In genomic region chr2:26922638-26923466, GRCh38 we compare ENCODE assay signal across 8 cellular contexts. TPM values are rescaled to one million over a fixed set of nuclear protein-coding genes. Genes with fewer than 3 reads are reported as not detected.
DNase-seq lines count a peak whose midpoint lies in the region; ATAC-seq and TF ChIP-seq lines count a peak whose summit lies in the region.

No MANE protein-coding gene starts in this region.

- peaks cover 5% of the 10 kb centered on the region for H3K4me1 ChIP-seq in CD4-positive, CD25-positive, alpha-beta regulatory T cell (ENCODE audit: control insufficient read depth, insufficient read depth, low read length, poor library complexity, severe bottlenecking)

- ATAC-seq in CD4-positive, CD25-positive, alpha-beta regulatory T cell (ENCODE audit: low read depth in 2 of 2): peak in 1 of 2 donors; percentile 56
- ATAC-seq in esophagus mucosa (peak; percentile 52), GM18498 (IDR thresholded peaks at IDR 0.05; ENCODE audit: unreplicated experiment) (no peak)

- H3K9me3 ChIP-seq in CD4-positive, CD25-positive, alpha-beta regulatory T cell (ENCODE audit: control insufficient read depth in 2 of 2, low read length in 2 of 2): no peaks in the 10 kb centered on the region

- H3K9me3 Mint-ChIP-seq in CD4-positive, CD25-positive, alpha-beta regulatory T cell: no peaks in the 10 kb centered on the region
- H3K9me3 Mint-ChIP-seq in HFFc6: no peaks in the 10 kb centered on the region
- no peaks in the 10 kb centered on the region for H3K9me3 Mint-ChIP-seq in activated CD4-positive, alpha-beta memory T cell treated with anti-CD3 and anti-CD28 coated beads, Interleukin-2, amount 10 ng/mL, durations not matched to agents 7 days and 5 days
- H3K9me3 Mint-ChIP-seq in nephron progenitor cell: no peaks in the 10 kb centered on the region
- no peaks in the 10 kb centered on the region for H3K9me3 Mint-ChIP-seq in type B pancreatic cell

- no peaks in the 10 kb centered on the region for H3K36me3 ChIP-seq in CD4-positive, CD25-positive, alpha-beta regulatory T cell (ENCODE audit: control insufficient read depth, insufficient read depth, low read length)

- CTCF ChIA-PET in activated CD4-positive, alpha-beta memory T cell treated with anti-CD3 and anti-CD28 coated beads, Interleukin-2, amount 10 ng/mL, durations not matched to agents 7 days and 5 days (lab: Charles Lee): interaction anchor here (0.8 to 2.6 kb wide), 14 partner anchors 10 to 263 kb away, joined by 3 to 50 read pairs (median 4); partner anchors contain the start of genes CENPA and DPYSL5

- peaks cover 0 to 6% (median 2%) of the 10 kb centered on the region in 4 donors for H3K4me1 Mint-ChIP-seq in CD4-positive, CD25-positive, alpha-beta regulatory T cell
- H3K4me1 Mint-ChIP-seq in HFFc6 (ENCODE audit: low read depth) (peaks cover 8% of the 10 kb centered on the region; the same call in 1 of the 2 replicates), nephron progenitor cell (peaks cover 30% of the 10 kb centered on the region), type B pancreatic cell (ENCODE audit: unreplicated experiment) (peaks cover 18% of the 10 kb centered on the region)
- H3K4me1 Mint-ChIP-seq in activated CD4-positive, alpha-beta memory T cell treated with anti-CD3 and anti-CD28 coated beads, Interleukin-2, amount 10 ng/mL, durations not matched to agents 7 days and 5 days: peaks cover 2% of the 10 kb centered on the region

- POLR2A ChIA-PET in activated CD4-positive, alpha-beta memory T cell treated with anti-CD3 and anti-CD28 coated beads, Interleukin-2, amount 10 ng/mL, durations not matched to agents 7 days and 5 days (lab: Charles Lee): interaction anchor here (0.9 kb wide), 1 partner anchor 77 kb away, joined by 3 read pairs; no protein-coding TSS in a partner anchor

- H3K4me3 Mint-ChIP-seq in CD4-positive, CD25-positive, alpha-beta regulatory T cell: no peak overlapping the region
- H3K4me3 Mint-ChIP-seq in HFFc6: no peak overlapping the region
- no peak overlapping the region for H3K4me3 Mint-ChIP-seq in activated CD4-positive, alpha-beta memory T cell treated with anti-CD3 and anti-CD28 coated beads, Interleukin-2, amount 10 ng/mL, durations not matched to agents 7 days and 5 days
- no peak overlapping the region for H3K4me3 Mint-ChIP-seq in nephron progenitor cell
- no peak overlapping the region for H3K4me3 Mint-ChIP-seq in type B pancreatic cell

- H3K4me3 ChIP-seq in CD4-positive, CD25-positive, alpha-beta regulatory T cell (ENCODE audit: low read depth, low read length): no peak overlapping the region

- H3K27me3 Mint-ChIP-seq in CD4-positive, CD25-positive, alpha-beta regulatory T cell: peaks cover 32% of the 10 kb centered on the region
- H3K27me3 Mint-ChIP-seq in HFFc6 (ENCODE audit: insufficient read depth) (peaks cover 42% of the 10 kb centered on the region), nephron progenitor cell (ENCODE audit: low read depth, poor library complexity) (peaks cover 8% of the 10 kb centered on the region), type B pancreatic cell (no peaks in the 10 kb centered on the region)
- H3K27me3 Mint-ChIP-seq in activated CD4-positive, alpha-beta memory T cell treated with anti-CD3 and anti-CD28 coated beads, Interleukin-2, amount 10 ng/mL, durations not matched to agents 7 days and 5 days: peaks cover 24% of the 10 kb centered on the region

- no peak overlapping the region for H3K27ac Mint-ChIP-seq in CD4-positive, CD25-positive, alpha-beta regulatory T cell
- no peak overlapping the region for H3K27ac Mint-ChIP-seq in HFFc6
- no peak overlapping the region for H3K27ac Mint-ChIP-seq in activated CD4-positive, alpha-beta memory T cell treated with anti-CD3 and anti-CD28 coated beads, Interleukin-2, amount 10 ng/mL, durations not matched to agents 7 days and 5 days
- H3K27ac Mint-ChIP-seq in nephron progenitor cell: no peak overlapping the region
- no peak overlapping the region for H3K27ac Mint-ChIP-seq in type B pancreatic cell

- peak in 2 of 3 donors; percentile 20 to 36 for DNase-seq in CD4-positive, CD25-positive, alpha-beta regulatory T cell
- DNase-seq in HFFc6 (no peak), NCI-H526 treated with DMSO at 0.1 percent for 48 hours (lab: John Stamatoyannopoulos, UW) (peak; percentile 30), nephron progenitor cell (peak; percentile 55), type B pancreatic cell (ENCODE audit: extremely low spot score, unreplicated experiment) (no peak)
- peak; percentile 31 for DNase-seq in activated CD4-positive, alpha-beta memory T cell treated with anti-CD3 and anti-CD28 coated beads, Interleukin-2, amount 10 ng/mL, durations not matched to agents 7 days and 5 days

- H3K27me3 ChIP-seq in CD4-positive, CD25-positive, alpha-beta regulatory T cell (ENCODE audit: control insufficient read depth, insufficient read depth, low read length): peaks cover 5% of the 10 kb centered on the region

- H3K36me3 Mint-ChIP-seq in CD4-positive, CD25-positive, alpha-beta regulatory T cell: no peaks in the 10 kb centered on the region
- H3K36me3 Mint-ChIP-seq in HFFc6 (ENCODE audit: low read depth): no peaks in the 10 kb centered on the region
- H3K36me3 Mint-ChIP-seq in activated CD4-positive, alpha-beta memory T cell treated with anti-CD3 and anti-CD28 coated beads, Interleukin-2, amount 10 ng/mL, durations not matched to agents 7 days and 5 days (ENCODE audit: low read depth): no peaks in the 10 kb centered on the region
- H3K36me3 Mint-ChIP-seq in nephron progenitor cell (ENCODE audit: low read depth): no peaks in the 10 kb centered on the region
- H3K36me3 Mint-ChIP-seq in type B pancreatic cell: no peaks in the 10 kb centered on the region

- no peak overlapping the region for H3K27ac ChIP-seq in CD4-positive, CD25-positive, alpha-beta regulatory T cell (ENCODE audit: insufficient read depth, low read length, poor library complexity, severe bottlenecking)

- TF ChIP-seq CTCF in HFFc6 (IDR thresholded peaks at IDR 0.05) (peak; percentile 65), nephron progenitor cell (IDR thresholded peaks at IDR 0.05) (peak; percentile 53), type B pancreatic cell (conservative IDR thresholded peaks at IDR 0.05) (peak; percentile 76)

RNA-seq across cellular contexts. Expression of gene MAPRE3, which starts 47.6 kb away (rescaled TPM):
- total RNA-seq in CD4-positive, CD25-positive, alpha-beta regulatory T cell: 1.7 TPM
- polyA plus RNA-seq in CD4-positive, CD25-positive, alpha-beta regulatory T cell: under 1 TPM; 0.38 to 0.92 (median 0.63) TPM
- 10 to 100 TPM; 17.0 to 20.4 (median 17.7) TPM for total RNA-seq in HFFc6 (2021; fragmentation: NEBNext Ultra II Directional; extraction: Animal tissue kit (Norgen Biotek cat#: 25700))
- total RNA-seq in activated CD4-positive, alpha-beta memory T cell treated with anti-CD3 and anti-CD28 coated beads, Interleukin-2, amount 10 ng/mL, durations not matched to agents 7 days and 5 days: 1 to 10 TPM; 2.7 TPM
- total RNA-seq in esophagus mucosa: 6.9 TPM
- 13.5 and 14.4 TPM in 2 replicates for total RNA-seq in type B pancreatic cell (ENCODE audit: low replicate concordance)

Comparison
In these comparisons a context has a peak if more than half of its experiments do, and no peak if none do; other contexts are left out.
1. DNase-seq: peak in CD4-positive, CD25-positive, alpha-beta regulatory T cell (2 of 3), NCI-H526 treated with DMSO at 0.1 percent for 48 hours (single experiment), activated CD4-positive, alpha-beta memory T cell treated with anti-CD3 and anti-CD28 coated beads, Interleukin-2, amount 10 ng/mL, durations not matched to agents 7 days and 5 days (single experiment) and nephron progenitor cell (single experiment); none in HFFc6 (single experiment) and type B pancreatic cell (single experiment).
2. Peak in every context shown above with its lines, with median percentiles within 50 percentile points of each other: CTCF ChIP-seq.